Comparison of ENCODE assay signal across 16 cellular contexts in genomic region chr12:131642101-131642540, GRCh38.
DNase-seq lines count a peak whose midpoint lies in the region; ATAC-seq, FAIRE-seq and TF ChIP-seq lines count a peak whose summit lies in the region.
"Had no signal": no experiment of that assay in that cellular context is flagged by ENCODE, and none has a peak within 500 bp of the region (broad histone marks: within the 10 kb centered on the region; RNA-seq: fewer than 3 reads in every experiment).

No MANE protein-coding gene starts in this region.

- CTCF ChIA-PET in H1 (lab: Charles Lee; ENCODE audit: partially characterized antibody) = no interaction called here

- no peaks in the 10 kb centered on the region for H3K79me1 ChIP-seq in H1 (ENCODE audit: low read depth, low read length)

- H3K4me1 Mint-ChIP-seq in HFFc6 (ENCODE audit: low read depth) = no peaks in the 10 kb centered on the region

- H3K9me3 ChIP-seq in H1 (ENCODE audit: insufficient read depth in 2 of 2, low read depth in 1 of 2, low read length in 1 of 2) = no peaks in the 10 kb centered on the region

- H3K14ac ChIP-seq in H1 (ENCODE audit: insufficient read length) = no peak overlapping the region

- WGBS in H1 (ENCODE audit: extremely low coverage in 1 of 2, insufficient coverage in 1 of 2, insufficient read length in 1 of 2, insufficient replicate concordance in 2 of 2, low coverage in 1 of 2, low lambda C conversion rate in 2 of 2, missing lambda C conversion rate in 1 of 2), 2 experiments = 90% methylated on average over 8 of the region's 8 CpGs; no CpG with 5 or more reads in 1 of the 2 experiments

- no peak overlapping the region for H3K27ac ChIP-seq in H1 (ENCODE audit: low read depth, low read length)
- H3K27ac ChIP-seq: C4-2B had no signal

- TF ChIP-seq POLR2A in H1 (IDR thresholded peaks at IDR 0.05; ENCODE audit: control extremely low read depth in 1 of 2, low read depth in 2 of 2, low read length in 2 of 2) = no peak

- peak; percentile 21 for DNase-seq in stimulated activated CD4-positive, alpha-beta T cell treated with anti-CD3 and anti-CD28 coated beads, Interleukin-1b, Interleukin-23, amount 100 ng/mL, for 48 hours
- DNase-seq in stimulated activated CD4-positive, alpha-beta T cell treated with anti-CD3 and anti-CD28 coated beads, Interleukin-4, amount 100 ng/mL, for 4 hours = no peak
- DNase-seq in HT-29 (ENCODE audit: low spot score) (peak; percentile 8), H1 (ENCODE audit: low read depth in 1 of 2, low spot score in 2 of 2) (no peak), HFFc6 (no peak), SIG-M5 (lab: John Stamatoyannopoulos, UW) (no peak), GM19238 (ENCODE audit: insufficient read length, low spot score) (no peak), left ventricle myocardium superior (no peak)
- DNase-seq: cerebellar nuclear complex; KBM-7; naive B cell; NCI-H2029 treated with DMSO at 0.1 percent for 48 hours; stimulated activated CD4-positive, alpha-beta T cell treated with anti-CD3 and anti-CD28 coated beads, Interleukin-4, amount 100 ng/mL, for 24 hours; T-helper 1 cell had no signal

- H3K4me2 ChIP-seq in H1 (ENCODE audit: insufficient read depth in 1 of 2, low read depth in 2 of 2, low read length in 2 of 2) = no peak overlapping the region

- H4K91ac ChIP-seq in H1 (replicated peaks; ENCODE audit: insufficient read length, low read length) = no peak overlapping the region

- no peak overlapping the region for H2AK5ac ChIP-seq in H1 (ENCODE audit: low read depth, low read length)

- H3K36me3 Mint-ChIP-seq in HFFc6 (ENCODE audit: low read depth) = no peaks in the 10 kb centered on the region
- H3K36me3 Mint-ChIP-seq: naive B cell had no signal

- no peak overlapping the region for H2BK15ac ChIP-seq in H1 (ENCODE audit: low read length)

- no peaks in the 10 kb centered on the region; the same call in 1 of the 2 replicates for H3K9me3 Mint-ChIP-seq in HFFc6
- H3K9me3 Mint-ChIP-seq: naive B cell; stimulated activated naive CD8-positive, alpha-beta T cell treated with anti-CD3 and anti-CD28 coated beads, Interleukin-15, Interleukin-2, amounts not matched to agents 100 ng/mL and 50 ng/mL, for 24 hours had no signal

- no peak overlapping the region for H4K5ac ChIP-seq in H1 (ENCODE audit: insufficient read length, low read depth, low read length)

- H3K4me1 ChIP-seq in H1 (replicated peaks in 1 of 4; ENCODE audit: control insufficient read depth in 3 of 4, insufficient read depth in 4 of 4, low read length in 3 of 4) = peaks cover 0 to 21% (median 10%) of the 10 kb centered on the region in 4 experiments; a peak in 4 of 7 replicates

- H4K8ac ChIP-seq in H1 (ENCODE audit: extremely low read depth, insufficient read depth, low read length) = no peak overlapping the region; the same call in none of the 2 replicates

- H3K27ac Mint-ChIP-seq in HFFc6 = no peak overlapping the region
- H3K27ac Mint-ChIP-seq: naive B cell; stimulated activated naive CD8-positive, alpha-beta T cell treated with anti-CD3 and anti-CD28 coated beads, Interleukin-15, Interleukin-2, amounts not matched to agents 100 ng/mL and 50 ng/mL, for 24 hours had no signal

- no peak overlapping the region for H3K56ac ChIP-seq in H1 (replicated peaks; ENCODE audit: insufficient read length, low read depth, low read length)

- no peak for ATAC-seq in left ventricle myocardium superior

- H2BK120ac ChIP-seq in H1 (replicated peaks; ENCODE audit: low read depth, low read length) = no peak overlapping the region

- H3K36me3 ChIP-seq in H1 (ENCODE audit: control insufficient read depth in 2 of 4, insufficient read depth in 4 of 4, low read length in 3 of 4) = no peaks in the 10 kb centered on the region

- no peaks in the 10 kb centered on the region for H3K27me3 ChIP-seq in H1 (replicated peaks in 1 of 4; ENCODE audit: control insufficient read depth in 3 of 4, extremely low read depth in 1 of 4, insufficient read depth in 3 of 4, low read length in 3 of 4)

- H4K20me1 ChIP-seq in H1 (replicated peaks in 1 of 2; ENCODE audit: control insufficient read depth in 1 of 2, insufficient read depth in 2 of 2, low read length in 2 of 2) = no peaks in the 10 kb centered on the region

- H3K23me2 ChIP-seq in H1 (ENCODE audit: low read depth, low read length) = peaks cover 4% of the 10 kb centered on the region; the same call in 1 of the 2 replicates

- no peak overlapping the region for H2AFZ ChIP-seq in H1 (ENCODE audit: low read length)

- no peak overlapping the region for H3K4ac ChIP-seq in H1 (replicated peaks; ENCODE audit: insufficient read length, low read depth, low read length)

- POLR2A ChIA-PET in H1 (lab: Charles Lee; ENCODE audit: partially characterized antibody) = no interaction called here

- peaks cover 2% of the 10 kb centered on the region for H3K27me3 Mint-ChIP-seq in HFFc6 (ENCODE audit: insufficient read depth)

- H3K18ac ChIP-seq in H1 (ENCODE audit: extremely low read depth, low read length) = no peak overlapping the region

- TF ChIP-seq CTCF in H1 (IDR thresholded peaks at IDR 0.05; ENCODE audit: control extremely low read depth in 1 of 3, insufficient read depth in 1 of 3, low read depth in 1 of 3, low read length in 3 of 3) (no peak), HFFc6 (IDR thresholded peaks at IDR 0.05) (no peak)

- FAIRE-seq in H1 (lab: Jason Lieb, UNC) = no peak

- no peak overlapping the region; the same call in 1 of the 2 replicates for H2BK5ac ChIP-seq in H1 (ENCODE audit: low read depth, low read length)

- H3K23ac ChIP-seq in H1 (ENCODE audit: insufficient read length) = no peak overlapping the region

- no peak overlapping the region for H3K4me3 Mint-ChIP-seq in HFFc6
- H3K4me3 Mint-ChIP-seq: naive B cell; stimulated activated naive CD8-positive, alpha-beta T cell treated with anti-CD3 and anti-CD28 coated beads, Interleukin-15, Interleukin-2, amounts not matched to agents 100 ng/mL and 50 ng/mL, for 24 hours had no signal

- no peak overlapping the region for H3K4me3 ChIP-seq in H1 (ENCODE audit: extremely low read depth in 1 of 4, insufficient read depth in 2 of 4, low read depth in 3 of 4, low read length in 4 of 4)

- no peak for TF ChIP-seq RAD21 in H1 (IDR thresholded peaks at IDR 0.05 in 1 of 2, conservative IDR thresholded peaks at IDR 0.05 in 1 of 2; ENCODE audit: low read depth in 2 of 2, low read length in 2 of 2)

- intact Hi-C loops in left ventricle myocardium superior (cut with micrococcal nuclease) = no loop called here

- H2BK20ac ChIP-seq in H1 (ENCODE audit: low read length) = peak overlapping the region; percentile 80; the same call in 1 of the 2 replicates

- no peaks in the 10 kb centered on the region for H3K79me2 ChIP-seq in H1 (ENCODE audit: control insufficient read depth in 1 of 2, insufficient read depth in 2 of 2, low read length in 2 of 2)

- TF ChIP-seq EP300 in H1 (IDR thresholded peaks at IDR 0.05; ENCODE audit: borderline replicate concordance in 1 of 2, low read depth in 2 of 2, low read length in 2 of 2) = no peak

- no peak overlapping the region for H3K9ac ChIP-seq in H1 (replicated peaks in 1 of 4; ENCODE audit: extremely low read depth in 1 of 4, low read depth in 3 of 4, low read length in 3 of 4)

- H2BK12ac ChIP-seq in H1 (ENCODE audit: low read depth, low read length) = no peak overlapping the region

TF ChIP-seq in H1, 55 proteins besides CTCF, POLR2A, EP300 and RAD21:
- no peak for TF ChIP-seq BCL11A (IDR thresholded peaks at IDR 0.05; ENCODE audit: low read depth in 2 of 2, low read length in 2 of 2)
- TF ChIP-seq SP1 (IDR thresholded peaks at IDR 0.05; ENCODE audit: low read depth, low read length) = 0 out of 2 replicates have a peak, but pooled peaks have one; percentile 40
- TF ChIP-seq, protein P1, sequence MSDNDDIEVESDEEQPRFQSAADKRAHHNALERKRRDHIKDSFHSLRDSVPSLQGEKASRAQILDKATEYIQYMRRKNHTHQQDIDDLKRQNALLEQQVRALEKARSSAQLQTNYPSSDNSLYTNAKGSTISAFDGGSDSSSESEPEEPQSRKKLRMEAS (IDR thresholded peaks at IDR 0.05) = peak; percentile 72
- no peak for TF ChIP-seq CBX5 (IDR thresholded peaks at IDR 0.05; ENCODE audit: low read depth, low read length)
- TF ChIP-seq E2F6 (IDR thresholded peaks at IDR 0.05) = peak; percentile 36; the same call in 1 of the 2 replicates
- TF ChIP-seq, protein P2, sequence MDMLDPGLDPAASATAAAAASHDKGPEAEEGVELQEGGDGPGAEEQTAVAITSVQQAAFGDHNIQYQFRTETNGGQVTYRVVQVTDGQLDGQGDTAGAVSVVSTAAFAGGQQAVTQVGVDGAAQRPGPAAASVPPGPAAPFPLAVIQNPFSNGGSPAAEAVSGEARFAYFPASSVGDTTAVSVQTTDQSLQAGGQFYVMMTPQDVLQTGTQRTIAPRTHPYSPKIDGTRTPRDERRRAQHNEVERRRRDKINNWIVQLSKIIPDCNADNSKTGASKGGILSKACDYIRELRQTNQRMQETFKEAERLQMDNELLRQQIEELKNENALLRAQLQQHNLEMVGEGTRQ (IDR thresholded peaks at IDR 0.05; ENCODE audit: low read length) = peak; percentile 67
- TF ChIP-seq SP4 (IDR thresholded peaks at IDR 0.05; ENCODE audit: low read length) = no peak
- no peak for TF ChIP-seq CREB1 (IDR thresholded peaks at IDR 0.05)
TF ChIP-seq in H1: peak in this region for 4.

Comparison
In these comparisons a context has a peak if more than half of its experiments do, and no peak if none do; other contexts are left out.
1. DNase-seq: peak in stimulated activated CD4-positive, alpha-beta T cell treated with anti-CD3 and anti-CD28 coated beads, Interleukin-1b, Interleukin-23, amount 100 ng/mL, for 48 hours (single experiment) and HT-29 (single experiment); none in stimulated activated CD4-positive, alpha-beta T cell treated with anti-CD3 and anti-CD28 coated beads, Interleukin-4, amount 100 ng/mL, for 4 hours (0 of 2), H1 (0 of 2), HFFc6 (single experiment), SIG-M5 (single experiment), GM19238 (single experiment) and left ventricle myocardium superior (single experiment).